9 cellular contexts compared by ENCODE assay signal in the genomic region with DNA sequence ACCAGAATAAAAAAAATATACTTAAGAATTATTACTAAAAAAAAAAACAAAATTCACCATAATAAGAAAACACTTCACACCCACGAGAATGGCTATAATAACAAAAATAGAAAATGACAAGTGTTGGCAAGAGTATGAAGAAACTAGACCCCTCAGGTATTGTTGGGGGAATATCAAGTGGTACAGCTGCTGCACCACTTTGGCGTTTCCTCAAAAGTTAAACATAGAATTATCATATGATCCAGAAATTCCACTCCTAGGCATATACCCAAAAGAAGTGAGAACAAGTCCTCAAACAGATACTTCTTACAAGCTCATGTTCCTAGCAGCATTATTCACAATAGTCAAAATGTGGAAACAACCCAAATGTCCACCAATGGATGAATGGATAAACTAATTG.
"Had no signal": no experiment of that assay in that cellular context is flagged by ENCODE, and none has a peak within 500 bp of the region (broad histone marks: within the 10 kb centered on the region; RNA-seq: fewer than 3 reads in every experiment).

No MANE protein-coding gene starts in this region.

- H3K27ac Mint-ChIP-seq: HFFc6 had no signal

- H3K9me3 ChIP-seq: HAP-1 had no signal

- H3K9me3 Mint-ChIP-seq: HFFc6 had no signal

- H3K4me3 Mint-ChIP-seq: HFFc6 had no signal

- ATAC-seq: HCT116, K562 had no signal

- H3K4me3 ChIP-seq: GM23248, HAP-1, K562 had no signal

- H3K27ac ChIP-seq: GM23248, HL-60 had no signal

- FAIRE-seq: K562 had no signal

- H3K4me1 ChIP-seq: HAP-1 had no signal

- DNase-seq: GM23248, GOT3, H7, HFFc6, IMR-90 had no signal

- H3K9ac ChIP-seq: GM23248 had no signal
